ENCODE assay signal across 15 cellular contexts in genomic region chr15:47945869-47946666, GRCh38.
DNase-seq lines count a peak whose midpoint lies in the region; ATAC-seq and TF ChIP-seq lines count a peak whose summit lies in the region.
"Had no signal": no experiment of that assay in that cellular context is flagged by ENCODE, and none has a peak within 500 bp of the region (broad histone marks: within the 10 kb centered on the region; RNA-seq: fewer than 3 reads in every experiment).

No MANE protein-coding gene starts in this region.

- H4K20me1 ChIP-seq in Karpas-422 (ENCODE audit: insufficient read depth, low read depth, low read length) = no peaks in the 10 kb centered on the region

- H3K27ac ChIP-seq in heart right ventricle = no peak overlapping the region
- H3K27ac ChIP-seq in Karpas-422 (ENCODE audit: low read length) = no peak overlapping the region
- H3K27ac ChIP-seq: RWPE1, SK-N-MC had no signal

- H3K9me2 ChIP-seq in Karpas-422 (replicated peaks; ENCODE audit: insufficient read depth, low read length) = no peaks in the 10 kb centered on the region

- intact Hi-C loops in heart right ventricle (cut with DNase I) (no loop called here), cardiac septum (cut with DNase I) (no loop called here)

- no peak overlapping the region for H3K4me2 ChIP-seq in Karpas-422 (ENCODE audit: low read depth, low read length, poor library complexity, severe bottlenecking)

- no peak overlapping the region for H2AFZ ChIP-seq in Karpas-422 (ENCODE audit: low read length)

- no peaks in the 10 kb centered on the region for H3K27me3 ChIP-seq in heart right ventricle
- H3K27me3 ChIP-seq in Karpas-422 (ENCODE audit: low read length) = no peaks in the 10 kb centered on the region

- H3K36me3 ChIP-seq in heart right ventricle (no peaks in the 10 kb centered on the region), Karpas-422 (ENCODE audit: insufficient read depth, low read length) (no peaks in the 10 kb centered on the region)

- H3K4me1 ChIP-seq in heart right ventricle = peaks cover 0 to 9% (median 3%) of the 10 kb centered on the region in 9 donors
- no peaks in the 10 kb centered on the region for H3K4me1 ChIP-seq in Karpas-422 (ENCODE audit: low read length)

- no peaks in the 10 kb centered on the region for H3K79me2 ChIP-seq in Karpas-422 (ENCODE audit: low read length)

- ATAC-seq in heart right ventricle (peak in 7 of 8 donors; percentile 25 to 79 (median 64)), GM18517 (IDR thresholded peaks at IDR 0.05; ENCODE audit: unreplicated experiment) (no peak), HG02938 (IDR thresholded peaks at IDR 0.05; ENCODE audit: unreplicated experiment) (no peak)

- H3K9me3 ChIP-seq in heart right ventricle = no peaks in the 10 kb centered on the region
- no peaks in the 10 kb centered on the region for H3K9me3 ChIP-seq in Karpas-422 (ENCODE audit: low read length)

- TF ChIP-seq CTCF in heart right ventricle (IDR thresholded peaks at IDR 0.05) = no peak

- no peak for DNase-seq in heart right ventricle
- no peak for DNase-seq in cardiac septum (ENCODE audit: low spot score)
- peak; percentile 11 for DNase-seq in NCI-H2171 (lab: John Stamatoyannopoulos, UW)
- DNase-seq in left kidney (ENCODE audit: low read depth, low spot score) = peak; percentile 31
- DNase-seq in Karpas-422 = no peak
- DNase-seq in T-helper 1 cell = no peak
- DNase-seq: CD4-positive, CD25-positive, alpha-beta regulatory T cell; KBM-7; NCI-H1092; NCI-H1930; NCI-H345 had no signal

- no peak overlapping the region for H3K4me3 ChIP-seq in heart right ventricle
- no peak overlapping the region for H3K4me3 ChIP-seq in Karpas-422 (ENCODE audit: low read length)
- H3K4me3 ChIP-seq: SK-N-MC had no signal

- 37 to 50% methylated on average over 6 of the region's 6 CpGs for WGBS in heart right ventricle, 2 donors

- no peak overlapping the region for H3K9ac ChIP-seq in Karpas-422 (ENCODE audit: low read length)

Comparison
In these comparisons a context has a peak if more than half of its experiments do, and no peak if none do; other contexts are left out.
1. ATAC-seq: peak in heart right ventricle (7 of 8); none in GM18517 (single experiment) and HG02938 (single experiment).
2. DNase-seq: peak in NCI-H2171 (single experiment) and left kidney (single experiment); none in heart right ventricle (0 of 2), cardiac septum (single experiment), Karpas-422 (single experiment) and T-helper 1 cell (0 of 5).